In genomic region chr6:155706806-155707205, GRCh38 we compare ENCODE assay signal across 38 cellular contexts.
"Had no signal": no experiment of that assay in that cellular context is flagged by ENCODE, and none has a peak within 500 bp of the region (broad histone marks: within the 10 kb centered on the region; RNA-seq: fewer than 3 reads in every experiment).

No MANE protein-coding gene starts in this region.

- H3K9me3 Mint-ChIP-seq: activated B cell treated with CpG ODN at 0.5 μM for 24 hours; activated CD4-positive, alpha-beta memory T cell treated with anti-CD3 and anti-CD28 coated beads for 36 hours; activated naive CD4-positive, alpha-beta T cell treated with anti-CD3 and anti-CD28 coated beads for 36 hours; activated naive CD8-positive, alpha-beta T cell treated with anti-CD3 and anti-CD28 coated beads, Interleukin-2, amount 50 U/mL, for 24 hours; activated T-cell treated with anti-CD3 and anti-CD28 coated beads, Interleukin-2, amount 50 U/mL, for 4 hours; activated T-helper 1 cell treated with anti-CD3 and anti-CD28 coated beads, Interleukin-12 subunit alpha, Interleukin-12 subunit beta, Interleukin-2, Interleukin-4 antibody, amounts not matched to agents 30 ng/mL and 10 ng/mL and 1 ng/mL, durations not matched to agents 14 hours and 24 hours and 36 hours; T-helper 1 cell treated with Interleukin-12 subunit alpha and Interleukin-12 subunit beta and Interleukin-4 antibody, amounts not matched to agents 30 μg/mL and 1 μg/mL, for 36 hours; T-helper 2 cell treated with Interferon-gamma antibody and Interleukin-4, amounts not matched to agents 5 μg/mL and 100 μg/mL, for 36 hours had no signal

- H3K27ac ChIP-seq: Peyer's patch, SJSA1, VCaP had no signal

- H3K9me3 ChIP-seq: MG63, Peyer's patch, SJSA1, SK-N-SH had no signal

- ATAC-seq: activated naive CD8-positive, alpha-beta T cell treated with anti-CD3 and anti-CD28 coated beads, Interleukin-2, amount 50 U/mL, for 24 hours; activated T-cell treated with anti-CD3 and anti-CD28 coated beads, Interleukin-2, amount 50 U/mL, for 4 hours; PC-3 had no signal

- H3K36me3 Mint-ChIP-seq: activated CD4-positive, alpha-beta memory T cell treated with anti-CD3 and anti-CD28 coated beads for 36 hours; activated naive CD8-positive, alpha-beta T cell; brain had no signal

- H3K4me1 Mint-ChIP-seq: activated B cell treated with CpG ODN at 0.5 μM for 24 hours; activated naive CD8-positive, alpha-beta T cell treated with anti-CD3 and anti-CD28 coated beads, Interleukin-2, amount 50 U/mL, for 24 hours; brain had no signal

- H3K9ac ChIP-seq: SK-N-SH had no signal

- H3K27me3 ChIP-seq: MG63, Peyer's patch, SJSA1 had no signal

- H3K27ac Mint-ChIP-seq: activated B cell treated with CpG ODN at 0.5 μM for 24 hours; activated CD4-positive, alpha-beta memory T cell treated with anti-CD3 and anti-CD28 coated beads for 36 hours; activated naive CD4-positive, alpha-beta T cell treated with anti-CD3 and anti-CD28 coated beads for 36 hours; activated naive CD8-positive, alpha-beta T cell; activated naive CD8-positive, alpha-beta T cell treated with anti-CD3 and anti-CD28 coated beads, Interleukin-2, amount 50 U/mL, for 24 hours; activated T-helper 1 cell treated with anti-CD3 and anti-CD28 coated beads, Interleukin-12 subunit alpha, Interleukin-12 subunit beta, Interleukin-2, Interleukin-4 antibody, amounts not matched to agents 30 ng/mL and 10 ng/mL and 1 ng/mL, durations not matched to agents 14 hours and 24 hours and 36 hours; brain; T-helper 1 cell treated with Interleukin-12 subunit alpha and Interleukin-12 subunit beta and Interleukin-4 antibody, amounts not matched to agents 30 μg/mL and 1 μg/mL, for 36 hours; T-helper 2 cell treated with Interferon-gamma antibody and Interleukin-4, amounts not matched to agents 5 μg/mL and 100 μg/mL, for 36 hours had no signal

- H3K4me1 ChIP-seq: Peyer's patch, SJSA1 had no signal

- H3K27me3 Mint-ChIP-seq: activated naive CD8-positive, alpha-beta T cell treated with anti-CD3 and anti-CD28 coated beads, Interleukin-2, amount 50 U/mL, for 24 hours had no signal

- H3K4me3 Mint-ChIP-seq: activated B cell treated with CpG ODN at 0.5 μM for 24 hours; activated CD4-positive, alpha-beta memory T cell treated with anti-CD3 and anti-CD28 coated beads for 36 hours; activated naive CD4-positive, alpha-beta T cell treated with anti-CD3 and anti-CD28 coated beads for 36 hours; activated naive CD8-positive, alpha-beta T cell; activated naive CD8-positive, alpha-beta T cell treated with anti-CD3 and anti-CD28 coated beads, Interleukin-2, amount 50 U/mL, for 24 hours; activated T-cell treated with anti-CD3 and anti-CD28 coated beads, Interleukin-2, amount 50 U/mL, for 4 hours; activated T-helper 1 cell treated with anti-CD3 and anti-CD28 coated beads, Interleukin-12 subunit alpha, Interleukin-12 subunit beta, Interleukin-2, Interleukin-4 antibody, amounts not matched to agents 30 ng/mL and 10 ng/mL and 1 ng/mL, durations not matched to agents 14 hours and 24 hours and 36 hours; brain; T-helper 1 cell treated with Interleukin-12 subunit alpha and Interleukin-12 subunit beta and Interleukin-4 antibody, amounts not matched to agents 30 μg/mL and 1 μg/mL, for 36 hours; T-helper 2 cell treated with Interferon-gamma antibody and Interleukin-4, amounts not matched to agents 5 μg/mL and 100 μg/mL, for 36 hours had no signal

- DNase-seq: activated B cell treated with CpG ODN at 0.5 μM for 24 hours; activated CD4-positive, alpha-beta memory T cell treated with anti-CD3 and anti-CD28 coated beads for 36 hours; activated CD4-positive, alpha-beta T cell treated with anti-CD3 and anti-CD28 coated beads for 4 hours; activated CD4-positive, alpha-beta T cell treated with anti-CD3 and anti-CD28 coated beads, Interleukin-2, amount 50 U/mL, for 1 hour; activated CD4-positive, CD25-positive, alpha-beta regulatory T cell treated with anti-CD3 and anti-CD28 coated beads, Interleukin-2, amount 50 U/mL, for 72 hours; activated CD8-positive, alpha-beta memory T cell treated with anti-CD3 and anti-CD28 coated beads, Interleukin-2, amount 50 U/mL, for 4 hours; activated gamma-delta T cell treated with Interleukin-2 at 50 U/mL for 16 hours; activated naive CD4-positive, alpha-beta T cell treated with anti-CD3 and anti-CD28 coated beads for 36 hours; activated naive CD8-positive, alpha-beta T cell treated with anti-CD3 and anti-CD28 coated beads, Interleukin-2, amount 50 U/mL, for 24 hours; activated T-cell treated with anti-CD3 and anti-CD28 coated beads for 4 hours; activated T-cell treated with anti-CD3 and anti-CD28 coated beads, Interleukin-2, amount 50 U/mL, for 4 hours; anterior cingulate cortex; caudate nucleus; Karpas-422; MG63; NCI-H1092 treated with DMSO at 0.1 percent for 48 hours; NCI-H146; NCI-H187; NCI-H2029 treated with DMSO at 0.1 percent for 48 hours; NCI-H2107; NCI-H2171; NCI-H510A; NCI-H526; NCI-H748 treated with DMSO at 0.1 percent for 48 hours; NK-92 treated with Interleukin-12 subunit alpha and Interleukin-12 subunit beta, amount 100 ng/mL, for 24 hours; PC-3; Peyer's patch; RPMI8226; SHP77 treated with DMSO at 0.1 percent for 48 hours; SK-N-SH had no signal

- H3K4me3 ChIP-seq: MG63, Peyer's patch, SJSA1 had no signal

- H3K4me2 ChIP-seq: SK-N-SH had no signal

- H3K36me3 ChIP-seq: MG63, Peyer's patch, SJSA1 had no signal

- FAIRE-seq: bronchial epithelial cell had no signal
